1 cellular context compared by ENCODE assay signal in genomic region chr7:114856625-114857024, GRCh38.
TF ChIP-seq lines count a peak whose summit lies in the region.

No MANE protein-coding gene starts in this region.

TF ChIP-seq in GM23338, 12 proteins besides CTCF, POLR2A, EP300 and RAD21:
- peak; percentile 82; the same call in 1 of the 2 replicates for TF ChIP-seq ZNF462 (CRISPR knock-in tag; IDR thresholded peaks at IDR 0.05)
- TF ChIP-seq NANOG (IDR thresholded peaks at IDR 0.05; ENCODE audit: borderline replicate concordance): peak; percentile 35; the same call in 1 of the 2 replicates
- no peak for TF ChIP-seq POLR2AphosphoS5 (IDR thresholded peaks at IDR 0.05; ENCODE audit: low read depth)
- TF ChIP-seq CREB1 (CRISPR knock-in tag; IDR thresholded peaks at IDR 0.05; ENCODE audit: low read depth): no peak
